In the genomic region with DNA sequence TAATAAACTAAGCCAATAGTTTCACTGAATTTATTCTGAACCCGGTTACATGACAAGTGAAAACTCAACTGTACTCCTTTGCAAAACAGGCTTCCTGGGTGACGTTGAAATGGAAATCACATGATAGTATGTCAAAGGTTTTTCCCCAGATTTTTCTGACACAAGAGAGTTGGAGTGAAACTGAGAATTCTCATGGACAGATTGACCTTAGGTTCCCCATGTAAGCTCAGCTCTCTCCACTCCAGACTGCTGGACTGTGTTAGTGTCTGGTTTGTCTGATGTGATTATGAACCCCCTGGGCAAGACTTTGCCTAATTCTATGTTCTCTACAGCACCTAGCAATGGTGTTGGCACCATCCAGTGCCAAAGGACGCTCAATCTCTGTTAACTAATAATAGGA, we compare ENCODE assay signal across 12 cellular contexts.
A peak's percentile ranks its signal among the peaks of the same experiment; 100 is the strongest.
DNase-seq lines count a peak whose midpoint lies in the region; ATAC-seq, FAIRE-seq and TF ChIP-seq lines count a peak whose summit lies in the region.
"Had no signal": no experiment of that assay in that cellular context is flagged by ENCODE, and none has a peak within 500 bp of the region (broad histone marks: within the 10 kb centered on the region; RNA-seq: fewer than 3 reads in every experiment).

No MANE protein-coding gene starts in this region.

- H3K27ac ChIP-seq in tibial artery (peak overlapping the region; percentile 73 to 75), small intestine (ENCODE audit: low read depth in 1 of 2, low read length in 1 of 2) (no peak overlapping the region)

- 68 to 76% (median 70%) methylated on average over 3 of the region's 3 CpGs for WGBS in small intestine, 3 donors

- ATAC-seq in GM19043 (IDR thresholded peaks at IDR 0.05; ENCODE audit: low read depth, unreplicated experiment) (peak; percentile 61), HG02610 (IDR thresholded peaks at IDR 0.05; ENCODE audit: unreplicated experiment) (peak; percentile 78), HG03378 (IDR thresholded peaks at IDR 0.05; ENCODE audit: unreplicated experiment) (peak; percentile 67)
- ATAC-seq: effector memory CD8-positive, alpha-beta T cell; mucosa of descending colon; stimulated activated naive CD8-positive, alpha-beta T cell treated with anti-CD3 and anti-CD28 coated beads, Interleukin-15, Interleukin-2, amounts not matched to agents 100 U/mL and 50 U/mL, for 24 hours had no signal

- H3K4me1 ChIP-seq in tibial artery (peaks cover 0 to 50% (median 12%) of the 10 kb centered on the region in 4 donors), small intestine (ENCODE audit: control insufficient read depth in 2 of 2, insufficient read depth in 1 of 2, low read depth in 1 of 2, low read length in 1 of 2) (no peaks in the 10 kb centered on the region)

- H3K27me3 ChIP-seq in tibial artery (no peaks in the 10 kb centered on the region), small intestine (ENCODE audit: control insufficient read depth in 2 of 2, insufficient read depth in 2 of 2, low read length in 2 of 2) (no peaks in the 10 kb centered on the region)

- no peak for FAIRE-seq in small intestine (lab: Jason Lieb, UNC)

- no peak for DNase-seq in tibial artery
- DNase-seq in small intestine: no peak
- DNase-seq in NAMALWA (ENCODE audit: low spot score): no peak
- no peak for DNase-seq in germinal center (ENCODE audit: low spot score)
- DNase-seq: activated naive CD8-positive, alpha-beta T cell treated with anti-CD3 and anti-CD28 coated beads, Interleukin-2, amount 10 ng/mL, durations not matched to agents 7 days and 5 days; effector memory CD8-positive, alpha-beta T cell; mucosa of descending colon; NCI-H510A treated with DMSO at 0.1 percent for 48 hours; stimulated activated naive CD8-positive, alpha-beta T cell treated with anti-CD3 and anti-CD28 coated beads, Interleukin-15, Interleukin-2, amounts not matched to agents 100 U/mL and 50 U/mL, for 24 hours had no signal

- intact Hi-C loops in tibial artery (cut with DNase I; ENCODE audit: low total_unique reads): no loop called here

- no peak overlapping the region for H3K4me3 ChIP-seq in tibial artery
- H3K4me3 ChIP-seq in small intestine (ENCODE audit: low read depth in 1 of 2, low read length in 2 of 2): no peak overlapping the region
- H3K4me3 ChIP-seq: mucosa of descending colon had no signal

- no peaks in the 10 kb centered on the region for H3K36me3 ChIP-seq in tibial artery
- H3K36me3 ChIP-seq in small intestine (ENCODE audit: control insufficient read depth in 2 of 2, insufficient read depth in 2 of 2, low read length in 2 of 2): no peaks in the 10 kb centered on the region

- TF ChIP-seq CTCF in tibial artery (IDR thresholded peaks at IDR 0.05): no peak

- H3K9me3 ChIP-seq in tibial artery (no peaks in the 10 kb centered on the region), small intestine (ENCODE audit: control insufficient read depth, low read depth) (no peaks in the 10 kb centered on the region)
- H3K9me3 ChIP-seq: mucosa of descending colon had no signal

Comparison
In these comparisons a context has a peak if more than half of its experiments do, and no peak if none do; other contexts are left out.
1. H3K27ac ChIP-seq: peak in tibial artery (2 of 2); none in small intestine (0 of 2).
2. Peak in every context shown above with its lines, with median percentiles within 50 percentile points of each other: ATAC-seq.